Comparison of ENCODE assay signal across 21 cellular contexts in genomic region chr22:43957871-43958270, GRCh38. TPM values are rescaled to one million over a fixed set of nuclear protein-coding genes. Genes with fewer than 3 reads are reported as not detected.
DNase-seq lines count a peak whose midpoint lies in the region; ATAC-seq and TF ChIP-seq lines count a peak whose summit lies in the region.
"Had no signal": no experiment of that assay in that cellular context is flagged by ENCODE, and none has a peak within 500 bp of the region (broad histone marks: within the 10 kb centered on the region; RNA-seq: fewer than 3 reads in every experiment).

No MANE protein-coding gene starts in this region.

- H3K9me3 Mint-ChIP-seq in CD8-positive, alpha-beta T cell: no peaks in the 10 kb centered on the region
- H3K9me3 Mint-ChIP-seq in HFFc6: no peaks in the 10 kb centered on the region
- H3K9me3 Mint-ChIP-seq in central memory CD8-positive, alpha-beta T cell: no peaks in the 10 kb centered on the region
- H3K9me3 Mint-ChIP-seq in nephron: no peaks in the 10 kb centered on the region
- H3K9me3 Mint-ChIP-seq: H9 had no signal

- H3K4me1 ChIP-seq in CD8-positive, alpha-beta T cell (ENCODE audit: insufficient read depth, low read length): peaks cover 22% of the 10 kb centered on the region
- H3K4me1 ChIP-seq in neuronal stem cell (ENCODE audit: control insufficient read depth in 2 of 2, insufficient read depth in 1 of 2, low read depth in 1 of 2, low read length in 2 of 2): peaks cover 6% of the 10 kb centered on the region in 2 donors

- no peak overlapping the region for H2BK120ac ChIP-seq in neuronal stem cell (ENCODE audit: low read depth, low read length)

- no peak overlapping the region for H3K4me2 ChIP-seq in neuronal stem cell (ENCODE audit: insufficient read depth, low read length, poor library complexity, severe bottlenecking)

- no peak for ATAC-seq in CD8-positive, alpha-beta T cell
- ATAC-seq in central memory CD8-positive, alpha-beta T cell (replicated peaks; ENCODE audit: extremely low read depth, poor library complexity, severe bottlenecking): no peak
- ATAC-seq: GM12878, left cardiac atrium had no signal

- DNase-seq in CD8-positive, alpha-beta T cell: no peak
- no peak for DNase-seq in HFFc6
- no peak for DNase-seq in central memory CD8-positive, alpha-beta T cell (ENCODE audit: low spot score in 2 of 2)
- no peak for DNase-seq in effector CD8-positive, alpha-beta T cell (lab: John Stamatoyannopoulos, UW)
- no peak for DNase-seq in COLO829 (ENCODE audit: low spot score)
- DNase-seq in neuronal stem cell (ENCODE audit: low spot score): no peak
- DNase-seq: activated naive CD4-positive, alpha-beta T cell treated with anti-CD3 and anti-CD28 coated beads, Interleukin-2, amount 50 U/mL, for 16 hours; cerebellar nuclear complex; H9; Kasumi-1; left cardiac atrium; NCI-H146; NCI-H446 treated with DMSO at 0.1 percent for 48 hours; stimulated activated CD4-positive, alpha-beta T cell treated with anti-CD3 and anti-CD28 coated beads, Interleukin-12 subunit alpha, Interleukin-12 subunit beta, amount 100 ng/mL, for 4 hours; stomach had no signal

- no peak overlapping the region for H3K9ac ChIP-seq in neuronal stem cell (ENCODE audit: low read depth, low read length, poor library complexity)
- H3K9ac ChIP-seq: BLaER1 treated with 17β-estradiol and CSF1 and Interleukin-3, amounts not matched to agents 10 nM and 100 nM had no signal

- peaks cover 59% of the 10 kb centered on the region for H3K4me1 Mint-ChIP-seq in CD8-positive, alpha-beta T cell (ENCODE audit: low read depth)
- peaks cover 32% of the 10 kb centered on the region for H3K4me1 Mint-ChIP-seq in HFFc6 (ENCODE audit: low read depth)
- peaks cover 44% of the 10 kb centered on the region for H3K4me1 Mint-ChIP-seq in central memory CD8-positive, alpha-beta T cell
- peaks cover 32% of the 10 kb centered on the region for H3K4me1 Mint-ChIP-seq in nephron

- H3K4ac ChIP-seq in neuronal stem cell (ENCODE audit: low read length): no peak overlapping the region

- H3K14ac ChIP-seq in neuronal stem cell (ENCODE audit: low read length): no peak overlapping the region

- no peak overlapping the region for H2BK15ac ChIP-seq in neuronal stem cell (ENCODE audit: low read length)

- no peak overlapping the region for H3K27ac Mint-ChIP-seq in CD8-positive, alpha-beta T cell
- H3K27ac Mint-ChIP-seq in HFFc6 (no peak overlapping the region), nephron (peak overlapping the region in 2 of 3 experiments; percentile 2 to 12)
- H3K27ac Mint-ChIP-seq in central memory CD8-positive, alpha-beta T cell (ENCODE audit: low read depth): no peak overlapping the region
- H3K27ac Mint-ChIP-seq: H9 had no signal

- CTCF ChIA-PET in CD8-positive, alpha-beta T cell (lab: Charles Lee): interaction anchor here (1.5 kb wide), 1 partner anchor 12 kb away, joined by 3 read pairs; no protein-coding TSS in a partner anchor

- peaks cover 4% of the 10 kb centered on the region for H3K79me1 ChIP-seq in neuronal stem cell (ENCODE audit: low read depth, low read length)

- no peak overlapping the region for H2BK12ac ChIP-seq in neuronal stem cell (ENCODE audit: low read length)

- no peaks in the 10 kb centered on the region for H3K27me3 ChIP-seq in CD8-positive, alpha-beta T cell (ENCODE audit: insufficient read depth, low read length)
- H3K27me3 ChIP-seq in neuronal stem cell (ENCODE audit: control insufficient read depth in 3 of 3, insufficient read depth in 3 of 3, low read depth in 1 of 3, low read length in 3 of 3): no peaks in the 10 kb centered on the region
- H3K27me3 ChIP-seq: BLaER1 treated with 17β-estradiol and CSF1 and Interleukin-3, amounts not matched to agents 10 nM and 100 nM; hepatocyte; stomach had no signal

- no peak overlapping the region for H3K27ac ChIP-seq in CD8-positive, alpha-beta T cell (ENCODE audit: low read depth, low read length)
- no peak overlapping the region for H3K27ac ChIP-seq in neuronal stem cell (replicated peaks; ENCODE audit: low read length)
- H3K27ac ChIP-seq: BLaER1 treated with 17β-estradiol and CSF1 and Interleukin-3, amounts not matched to agents 10 nM and 100 nM; hepatocyte; HL-60 had no signal

- no CpG with 5 or more reads among the region's 11 CpGs for WGBS in neuronal stem cell (ENCODE audit: extremely low coverage in 2 of 2, insufficient read length in 2 of 2, insufficient replicate concordance in 1 of 2), 2 donors

- H3K9me3 ChIP-seq in CD8-positive, alpha-beta T cell (ENCODE audit: low read length): no peaks in the 10 kb centered on the region
- H3K9me3 ChIP-seq in neuronal stem cell (replicated peaks in 1 of 2; ENCODE audit: control insufficient read depth in 2 of 2, insufficient read depth in 1 of 2, low read depth in 1 of 2, low read length in 2 of 2): no peaks in the 10 kb centered on the region
- H3K9me3 ChIP-seq: BLaER1 treated with 17β-estradiol and CSF1 and Interleukin-3, amounts not matched to agents 10 nM and 100 nM; stomach had no signal

- no peaks in the 10 kb centered on the region for H3K36me3 ChIP-seq in CD8-positive, alpha-beta T cell (ENCODE audit: insufficient read depth, low read length)
- H3K36me3 ChIP-seq in neuronal stem cell (replicated peaks in 1 of 2; ENCODE audit: control insufficient read depth in 2 of 2, insufficient read depth in 2 of 2, low read length in 2 of 2): peaks cover 0 to 7% of the 10 kb centered on the region in 2 donors

- no peak overlapping the region for H3K4me3 ChIP-seq in CD8-positive, alpha-beta T cell (ENCODE audit: low read depth, low read length)
- H3K4me3 ChIP-seq in neuronal stem cell (ENCODE audit: low read length in 2 of 2): no peak overlapping the region
- H3K4me3 ChIP-seq: BLaER1 treated with 17β-estradiol and CSF1 and Interleukin-3, amounts not matched to agents 10 nM and 100 nM; GM12878; hepatocyte had no signal

- H2BK5ac ChIP-seq in neuronal stem cell (ENCODE audit: low read length): no peak overlapping the region

- no peak overlapping the region for H2AK5ac ChIP-seq in neuronal stem cell (ENCODE audit: low read depth, low read length)

- POLR2A ChIA-PET in CD8-positive, alpha-beta T cell (lab: Charles Lee): no interaction called here

- H3K18ac ChIP-seq in neuronal stem cell (ENCODE audit: low read length): no peak overlapping the region

- no peak overlapping the region for H3K23ac ChIP-seq in neuronal stem cell (ENCODE audit: low read depth, low read length, poor library complexity)

- no peak overlapping the region for H4K8ac ChIP-seq in neuronal stem cell (ENCODE audit: low read depth, low read length)

- H3K4me3 Mint-ChIP-seq in CD8-positive, alpha-beta T cell: peak overlapping the region; percentile 31
- H3K4me3 Mint-ChIP-seq in HFFc6 (peak overlapping the region; percentile 26), nephron (peak overlapping the region; percentile 79 to 89 (median 80))
- peak overlapping the region; percentile 20 for H3K4me3 Mint-ChIP-seq in central memory CD8-positive, alpha-beta T cell

- H2AFZ ChIP-seq in neuronal stem cell (ENCODE audit: low read length): no peak overlapping the region
- H2AFZ ChIP-seq: hepatocyte had no signal

- peaks cover 28% of the 10 kb centered on the region for H3K36me3 Mint-ChIP-seq in CD8-positive, alpha-beta T cell
- peaks cover 12% of the 10 kb centered on the region for H3K36me3 Mint-ChIP-seq in HFFc6 (ENCODE audit: low read depth)
- peaks cover 15% of the 10 kb centered on the region for H3K36me3 Mint-ChIP-seq in central memory CD8-positive, alpha-beta T cell (ENCODE audit: insufficient read depth)
- peaks cover 13% of the 10 kb centered on the region for H3K36me3 Mint-ChIP-seq in nephron (ENCODE audit: low read depth)

- intact Hi-C loops in CD8-positive, alpha-beta T cell (cut with DNase I, micrococcal nuclease): loop anchor here in 1 of 2 experiments (5.0 to 10.0 kb wide), 3 partner anchors 224 to 1207 kb away; partner anchors contain the start of genes NUP50, PARVG and TTLL12

- no peak for TF ChIP-seq CTCF in CD8-positive, alpha-beta T cell (IDR thresholded peaks at IDR 0.05)
- TF ChIP-seq CTCF in HFFc6 (IDR thresholded peaks at IDR 0.05) (no peak), nephron (IDR thresholded peaks at IDR 0.05; ENCODE audit: unreplicated experiment in 3 of 3) (no peak)

- no peaks in the 10 kb centered on the region for H3K27me3 Mint-ChIP-seq in CD8-positive, alpha-beta T cell (ENCODE audit: low read depth)
- H3K27me3 Mint-ChIP-seq in HFFc6 (ENCODE audit: insufficient read depth): peaks cover 2% of the 10 kb centered on the region; the same call in 1 of the 2 replicates
- H3K27me3 Mint-ChIP-seq in central memory CD8-positive, alpha-beta T cell: no peaks in the 10 kb centered on the region
- no peaks in the 10 kb centered on the region for H3K27me3 Mint-ChIP-seq in nephron (ENCODE audit: low read depth)

- no peak overlapping the region for H4K91ac ChIP-seq in neuronal stem cell (ENCODE audit: low read depth, low read length, poor library complexity)

RNA-seq across cellular contexts. Expression of gene SAMM50, which starts 2.6 kb away (rescaled TPM):
- 10 to 100 TPM; 20.7 to 24.9 TPM for total RNA-seq in CD8-positive, alpha-beta T cell
- 10 to 100 TPM; 51.6 to 57.2 (median 53.3) TPM for total RNA-seq in HFFc6 (2021; fragmentation: NEBNext Ultra II Directional; extraction: Animal tissue kit (Norgen Biotek cat#: 25700))
- 26.1 TPM for polyA plus RNA-seq in neuronal stem cell (2013, experiment 1 of 2)
- polyA plus RNA-seq in neuronal stem cell (2013, experiment 2 of 2): 25.1 TPM

RNA-seq across cellular contexts. Expression of gene PNPLA3, which starts 34.3 kb away (rescaled TPM):
- total RNA-seq in CD8-positive, alpha-beta T cell: not detected
- total RNA-seq in HFFc6 (2021; fragmentation: NEBNext Ultra II Directional; extraction: Animal tissue kit (Norgen Biotek cat#: 25700)): 1 to 10 TPM; 3.0 to 6.5 (median 3.4) TPM
- polyA plus RNA-seq in neuronal stem cell (2013, experiment 1 of 2): 11.0 TPM
- polyA plus RNA-seq in neuronal stem cell (2013, experiment 2 of 2): 11.6 TPM
- total RNA-seq: GM12878, mononuclear cell had no signal

Comparison
In these comparisons a context has a peak if more than half of its experiments do, and no peak if none do; other contexts are left out.
1. H3K27ac Mint-ChIP-seq: peak in nephron (2 of 3); none in CD8-positive, alpha-beta T cell (single experiment), HFFc6 (single experiment) and central memory CD8-positive, alpha-beta T cell (single experiment).
2. H3K4me3 Mint-ChIP-seq: peak in every context shown above with its lines; median percentile 80 in nephron; 31 in CD8-positive, alpha-beta T cell; 26 in HFFc6; 20 in central memory CD8-positive, alpha-beta T cell.